Comparison of ENCODE assay signal across 7 cellular contexts in genomic region chr17:55356440-55357328, GRCh38.
DNase-seq lines count a peak whose midpoint lies in the region; ATAC-seq and TF ChIP-seq lines count a peak whose summit lies in the region.

No MANE protein-coding gene starts in this region.

- H3K27me3 ChIP-seq in SU-DHL-6 (ENCODE audit: low read length), result no peaks in the 10 kb centered on the region
- H3K27me3 ChIP-seq in left ventricle myocardium inferior (ENCODE audit: low read depth), result no peaks in the 10 kb centered on the region
- H3K27me3 ChIP-seq in gastrocnemius medialis, result no peaks in the 10 kb centered on the region

- H3K36me3 ChIP-seq in SU-DHL-6 (ENCODE audit: low read length) (no peaks in the 10 kb centered on the region), left ventricle myocardium inferior (no peaks in the 10 kb centered on the region), gastrocnemius medialis (no peaks in the 10 kb centered on the region)

- no peaks in the 10 kb centered on the region for H3K79me2 ChIP-seq in SU-DHL-6 (ENCODE audit: insufficient read depth, low read length)

- H3K4me3 ChIP-seq in SU-DHL-6 (ENCODE audit: insufficient read depth, low read length, poor library complexity, severe bottlenecking) (no peak overlapping the region), left ventricle myocardium inferior (no peak overlapping the region), gastrocnemius medialis (no peak overlapping the region)

- no peak overlapping the region for H3K4me2 ChIP-seq in SU-DHL-6 (ENCODE audit: low read depth, low read length, poor library complexity, severe bottlenecking)

- H3K9me3 ChIP-seq in SU-DHL-6 (ENCODE audit: insufficient read depth, low read length), result no peaks in the 10 kb centered on the region
- H3K9me3 ChIP-seq in left ventricle myocardium inferior (replicated peaks), result peaks cover 16% of the 10 kb centered on the region
- peaks cover 0 to 4% (median 0%) of the 10 kb centered on the region in 3 donors for H3K9me3 ChIP-seq in gastrocnemius medialis

- intact Hi-C loops in left ventricle myocardium inferior (cut with micrococcal nuclease), result no loop called here
- intact Hi-C loops in gastrocnemius medialis (cut with DNase I; ENCODE audit: low total_unique reads), result loop anchor here (2.0 kb wide), 1 partner anchor 158 kb away; no protein-coding TSS in a partner anchor

- no peaks in the 10 kb centered on the region for H3K4me1 ChIP-seq in left ventricle myocardium inferior
- no peaks in the 10 kb centered on the region for H3K4me1 ChIP-seq in gastrocnemius medialis

- no peak overlapping the region for H3K9ac ChIP-seq in SU-DHL-6 (ENCODE audit: low read length)

- peak; percentile 37 for DNase-seq in NCI-H1105 treated with DMSO at 0.1 percent for 48 hours (lab: John Stamatoyannopoulos, UW)
- DNase-seq in activated naive CD8-positive, alpha-beta T cell treated with anti-CD3 and anti-CD28 coated beads, Interleukin-2, amount 50 U/mL, for 16 hours (ENCODE audit: low read depth, low spot score), result peak; percentile 37
- peak; percentile 45 for DNase-seq in left ventricle myocardium inferior
- DNase-seq in gastrocnemius medialis, result peak; percentile 12 to 27

- no peak overlapping the region for H2AFZ ChIP-seq in SU-DHL-6 (ENCODE audit: low read depth, low read length, severe bottlenecking)

- TF ChIP-seq CTCF in SU-DHL-6 (IDR thresholded peaks at IDR 0.05; ENCODE audit: insufficient read depth, low read length, poor library complexity, severe bottlenecking) (peak; percentile 73), left ventricle myocardium inferior (IDR thresholded peaks at IDR 0.05; ENCODE audit: borderline replicate concordance) (peak; percentile 88), gastrocnemius medialis (IDR thresholded peaks at IDR 0.05 in 4 of 5, conservative IDR thresholded peaks at IDR 0.05 in 1 of 5) (peak; percentile 47 to 75 (median 57))

- no peak for TF ChIP-seq POLR2A in gastrocnemius medialis (IDR thresholded peaks at IDR 0.05)

- in situ Hi-C loops in gastrocnemius medialis (cut with MboI; ENCODE audit: low sequenced_read_pairs in 4 of 4), result loop anchor here in 1 of 4 donors (25.0 kb wide), 1 partner anchor 369 kb away; no protein-coding TSS in a partner anchor

- H3F3A ChIP-seq in SU-DHL-6 (ENCODE audit: insufficient read depth), result no peaks in the 10 kb centered on the region

- no peaks in the 10 kb centered on the region for H3K9me2 ChIP-seq in SU-DHL-6 (replicated peaks; ENCODE audit: insufficient read depth, low read length)

- no peak overlapping the region for H3K27ac ChIP-seq in SU-DHL-6 (ENCODE audit: low read depth, low read length)
- H3K27ac ChIP-seq in left ventricle myocardium inferior (replicated peaks), result no peak overlapping the region
- no peak overlapping the region for H3K27ac ChIP-seq in gastrocnemius medialis

- H4K20me1 ChIP-seq in SU-DHL-6 (ENCODE audit: low read depth, low read length), result no peaks in the 10 kb centered on the region

- ATAC-seq in GM18498 (IDR thresholded peaks at IDR 0.05; ENCODE audit: unreplicated experiment) (peak; percentile 97), HG02763 (IDR thresholded peaks at IDR 0.05; ENCODE audit: unreplicated experiment) (peak; percentile 88), gastrocnemius medialis (peak; percentile 46 to 69)
